ENCODE assay signal across 1 cellular context in the genomic region with DNA sequence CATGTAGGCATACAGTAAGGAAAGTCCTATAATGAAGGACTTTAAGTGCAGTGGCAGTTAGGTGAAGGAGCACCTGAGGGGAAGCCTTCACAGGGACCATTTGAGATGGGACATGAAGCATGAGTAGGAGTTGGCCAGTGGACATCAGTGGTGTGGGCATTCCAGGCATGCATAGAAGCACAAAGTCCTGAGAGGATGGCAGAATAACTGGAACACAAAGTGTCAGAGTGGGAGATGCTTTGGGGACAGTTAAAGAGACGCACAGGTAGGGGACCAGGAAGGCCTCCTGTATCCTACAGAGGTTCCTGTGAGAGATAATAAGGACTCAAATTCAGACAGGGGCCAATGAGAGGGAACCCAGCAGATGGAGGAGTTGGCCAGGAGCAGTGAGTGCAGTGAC.
TF ChIP-seq lines count a peak whose summit lies in the region.

No MANE protein-coding gene starts in this region.

TF ChIP-seq in GM12878, 131 proteins besides CTCF, POLR2A, EP300 and RAD21 (continued from another document):
- peak; percentile 40; the same call in 1 of the 2 replicates for TF ChIP-seq HCFC1 (IDR thresholded peaks at IDR 0.05; ENCODE audit: low read length)
- TF ChIP-seq CHD4 (IDR thresholded peaks at IDR 0.05) = no peak
- TF ChIP-seq KLF5 (IDR thresholded peaks at IDR 0.05; ENCODE audit: partially characterized antibody) = no peak
